Comparison of ENCODE assay signal across 34 cellular contexts in genomic region chr13:20348645-20349408, GRCh38.
"Had no signal": no experiment of that assay in that cellular context is flagged by ENCODE, and none has a peak within 500 bp of the region (broad histone marks: within the 10 kb centered on the region; RNA-seq: fewer than 3 reads in every experiment).

No MANE protein-coding gene starts in this region.

- FAIRE-seq: astrocyte had no signal

- H3K4me1 Mint-ChIP-seq: activated B cell treated with CpG ODN at 0.5 μM for 24 hours had no signal

- H3K9me3 Mint-ChIP-seq: activated B cell treated with CpG ODN at 0.5 μM for 24 hours; activated CD4-positive, alpha-beta memory T cell treated with anti-CD3 and anti-CD28 coated beads for 36 hours; activated T-cell treated with anti-CD3 and anti-CD28 coated beads, Interleukin-2, amount 50 U/mL, for 72 hours; activated T-helper 17 cell treated with anti-CD3 and anti-CD28 coated beads, Interleukin-2, amount 50 U/mL, for 72 hours had no signal

- H3K36me3 Mint-ChIP-seq: activated CD4-positive, alpha-beta memory T cell treated with anti-CD3 and anti-CD28 coated beads for 36 hours; activated CD8-positive, alpha-beta memory T cell treated with anti-CD3 and anti-CD28 coated beads, Interleukin-2, amount 10 ng/mL, durations not matched to agents 7 days and 5 days had no signal

- H3K4me1 ChIP-seq: adrenal gland, body of pancreas, breast epithelium had no signal

- H3K36me3 ChIP-seq: adrenal gland, breast epithelium, MG63 had no signal

- H3K27me3 Mint-ChIP-seq: activated B cell treated with CpG ODN at 0.5 μM for 24 hours; activated CD4-positive, alpha-beta memory T cell treated with anti-CD3 and anti-CD28 coated beads for 36 hours; activated CD8-positive, alpha-beta memory T cell treated with anti-CD3 and anti-CD28 coated beads, Interleukin-2, amount 10 ng/mL, durations not matched to agents 7 days and 5 days; activated T-helper 17 cell treated with anti-CD3 and anti-CD28 coated beads, Interleukin-2, amount 50 U/mL, for 72 hours had no signal

- H3K9me3 ChIP-seq: adrenal gland, body of pancreas, breast epithelium, MG63 had no signal

- H3K4me3 ChIP-seq: adrenal gland, body of pancreas, breast epithelium, MG63 had no signal

- H3K27me3 ChIP-seq: adrenal gland, body of pancreas, breast epithelium, MG63 had no signal

- DNase-seq: activated B cell treated with CpG ODN at 0.5 μM for 24 hours; activated CD4-positive, alpha-beta memory T cell treated with anti-CD3 and anti-CD28 coated beads for 36 hours; activated CD4-positive, alpha-beta T cell treated with anti-CD3 and anti-CD28 coated beads for 4 hours; activated CD4-positive, alpha-beta T cell treated with anti-CD3 and anti-CD28 coated beads, Interleukin-2, amount 50 U/mL, for 1 hour; activated CD4-positive, CD25-positive, alpha-beta regulatory T cell treated with anti-CD3 and anti-CD28 coated beads, Interleukin-2, amount 50 U/mL, for 72 hours; activated CD8-positive, alpha-beta memory T cell treated with anti-CD3 and anti-CD28 coated beads, Interleukin-2, amount 10 ng/mL, durations not matched to agents 7 days and 5 days; activated effector memory CD4-positive, alpha-beta T cell treated with anti-CD3 and anti-CD28 coated beads, Interleukin-2, amount 50 U/mL, for 16 hours; activated naive CD4-positive, alpha-beta T cell; activated naive CD4-positive, alpha-beta T cell treated with anti-CD3 and anti-CD28 coated beads, Interleukin-2, amount 50 U/mL, for 16 hours; activated T-cell treated with anti-CD3 and anti-CD28 coated beads, Interleukin-2, amount 50 U/mL, for 1 hour; activated T-cell treated with anti-CD3 and anti-CD28 coated beads, Interleukin-2, amount 50 U/mL, for 72 hours; adrenal gland; body of pancreas; caudate nucleus; cerebellar nuclear complex; Kasumi-1; MG63; MV-4-11; NCI-H1092; NCI-H1436 treated with DMSO at 0.1 percent for 48 hours; NCI-H1694 treated with DMSO at 0.1 percent for 48 hours; NCI-H2029; NCI-H510A; NCI-H526; NCI-H748 treated with DMSO at 0.1 percent for 48 hours; NK-92 treated with Interleukin-12 subunit alpha and Interleukin-12 subunit beta, amount 100 ng/mL, for 24 hours; SW 1271; T-helper 1 cell; T-helper 2 cell; T-helper 9 cell had no signal

- H3K4me3 Mint-ChIP-seq: activated B cell treated with CpG ODN at 0.5 μM for 24 hours; activated CD4-positive, alpha-beta memory T cell treated with anti-CD3 and anti-CD28 coated beads for 36 hours; activated CD8-positive, alpha-beta memory T cell treated with anti-CD3 and anti-CD28 coated beads, Interleukin-2, amount 10 ng/mL, durations not matched to agents 7 days and 5 days; activated T-cell treated with anti-CD3 and anti-CD28 coated beads, Interleukin-2, amount 50 U/mL, for 72 hours; activated T-helper 17 cell treated with anti-CD3 and anti-CD28 coated beads, Interleukin-2, amount 50 U/mL, for 72 hours had no signal

- ATAC-seq: activated CD8-positive, alpha-beta memory T cell treated with anti-CD3 and anti-CD28 coated beads, Interleukin-2, amount 10 ng/mL, durations not matched to agents 7 days and 5 days; activated T-cell treated with anti-CD3 and anti-CD28 coated beads, Interleukin-2, amount 50 U/mL, for 72 hours; activated T-helper 17 cell treated with anti-CD3 and anti-CD28 coated beads, Interleukin-2, amount 50 U/mL, for 72 hours; body of pancreas had no signal

- H3K27ac Mint-ChIP-seq: activated B cell treated with CpG ODN at 0.5 μM for 24 hours; activated CD4-positive, alpha-beta memory T cell treated with anti-CD3 and anti-CD28 coated beads for 36 hours; activated CD8-positive, alpha-beta memory T cell treated with anti-CD3 and anti-CD28 coated beads, Interleukin-2, amount 10 ng/mL, durations not matched to agents 7 days and 5 days; activated T-cell treated with anti-CD3 and anti-CD28 coated beads, Interleukin-2, amount 50 U/mL, for 72 hours; activated T-helper 17 cell treated with anti-CD3 and anti-CD28 coated beads, Interleukin-2, amount 50 U/mL, for 72 hours had no signal

- H3K27ac ChIP-seq: adrenal gland, body of pancreas, breast epithelium, VCaP had no signal
